Comparison of ENCODE assay signal across 11 cellular contexts in the genomic region with DNA sequence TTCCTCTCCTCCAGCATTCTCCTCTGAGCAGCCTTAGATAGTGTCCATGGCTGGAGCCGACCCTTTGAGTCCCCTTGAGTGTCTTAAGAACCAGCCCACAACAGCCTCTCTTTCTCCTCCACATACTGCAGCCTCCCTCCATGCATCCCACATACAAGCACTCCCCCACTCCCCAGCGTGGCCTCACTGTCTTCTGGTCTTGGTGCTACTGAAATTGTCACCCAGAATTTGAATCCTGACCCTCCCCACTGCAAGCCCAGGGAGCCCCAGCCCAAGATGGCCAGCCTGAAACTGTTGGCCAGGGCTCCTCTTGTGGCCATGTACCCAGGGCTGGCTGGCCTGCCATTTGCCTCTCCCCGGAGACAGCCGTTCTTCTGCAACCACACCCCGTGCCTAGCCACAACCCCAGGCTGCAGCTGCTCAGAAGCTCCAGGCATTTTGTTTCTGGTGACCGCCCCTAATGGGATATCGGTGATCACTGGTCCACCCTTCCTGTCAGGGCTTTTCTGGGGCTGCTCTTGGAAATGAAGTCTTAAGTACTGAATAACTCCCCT. TPM values are rescaled to one million over a fixed set of nuclear protein-coding genes. Genes with fewer than 3 reads are reported as not detected.
DNase-seq lines count a peak whose midpoint lies in the region; ATAC-seq and TF ChIP-seq lines count a peak whose summit lies in the region.
"Had no signal": no experiment of that assay in that cellular context is flagged by ENCODE, and none has a peak within 500 bp of the region (broad histone marks: within the 10 kb centered on the region; RNA-seq: fewer than 3 reads in every experiment).

No MANE protein-coding gene starts in this region.

- H3K27ac Mint-ChIP-seq in stimulated activated naive CD8-positive, alpha-beta T cell treated with anti-CD3 and anti-CD28 coated beads, Interleukin-15, Interleukin-2, amounts not matched to agents 100 ng/mL and 50 ng/mL, for 24 hours, result peak overlapping the region; percentile 61
- H3K27ac Mint-ChIP-seq in T-cell (peak overlapping the region; percentile 66 to 82), GM23338 (no peak overlapping the region)

- H3K4me1 Mint-ChIP-seq in stimulated activated naive CD8-positive, alpha-beta T cell treated with anti-CD3 and anti-CD28 coated beads, Interleukin-15, Interleukin-2, amounts not matched to agents 100 ng/mL and 50 ng/mL, for 24 hours (ENCODE audit: low read depth), result peaks cover 41% of the 10 kb centered on the region
- H3K4me1 Mint-ChIP-seq in T-cell (peaks cover 34 to 41% (median 34%) of the 10 kb centered on the region in 3 donors), GM23338 (peaks cover 8% of the 10 kb centered on the region; the same call in 2 of the 3 replicates)

- H3K9me3 Mint-ChIP-seq in stimulated activated naive CD8-positive, alpha-beta T cell treated with anti-CD3 and anti-CD28 coated beads, Interleukin-15, Interleukin-2, amounts not matched to agents 100 ng/mL and 50 ng/mL, for 24 hours, result no peaks in the 10 kb centered on the region
- H3K9me3 Mint-ChIP-seq in T-cell (no peaks in the 10 kb centered on the region), GM23338 (no peaks in the 10 kb centered on the region)

- no peaks in the 10 kb centered on the region; the same call in 1 of the 2 replicates for H4K20me1 ChIP-seq in GM23338 (replicated peaks; ENCODE audit: insufficient read depth)

- ATAC-seq in stimulated activated naive CD8-positive, alpha-beta T cell treated with anti-CD3 and anti-CD28 coated beads, Interleukin-15, Interleukin-2, amounts not matched to agents 100 U/mL and 50 U/mL, for 24 hours, result no peak
- ATAC-seq in T-cell (replicated peaks in 1 of 4) (no peak), left cardiac atrium (peak; percentile 43 to 44), HG02588 (IDR thresholded peaks at IDR 0.05; ENCODE audit: unreplicated experiment) (no peak), GM23338 (no peak)

- peaks cover 35% of the 10 kb centered on the region for H3K36me3 Mint-ChIP-seq in stimulated activated naive CD8-positive, alpha-beta T cell treated with anti-CD3 and anti-CD28 coated beads, Interleukin-15, Interleukin-2, amounts not matched to agents 100 ng/mL and 50 ng/mL, for 24 hours (ENCODE audit: low read depth)
- H3K36me3 Mint-ChIP-seq in T-cell, result peaks cover 54% of the 10 kb centered on the region
- peaks cover 54% of the 10 kb centered on the region for H3K36me3 Mint-ChIP-seq in GM23338 (ENCODE audit: low read depth)

- H3K9me2 ChIP-seq in GM23338 (ENCODE audit: insufficient read depth), result no peaks in the 10 kb centered on the region

- no peaks in the 10 kb centered on the region for H3K27me3 Mint-ChIP-seq in stimulated activated naive CD8-positive, alpha-beta T cell treated with anti-CD3 and anti-CD28 coated beads, Interleukin-15, Interleukin-2, amounts not matched to agents 100 ng/mL and 50 ng/mL, for 24 hours
- no peaks in the 10 kb centered on the region for H3K27me3 Mint-ChIP-seq in T-cell
- H3K27me3 Mint-ChIP-seq in GM23338 (ENCODE audit: insufficient read depth, low read depth, poor library complexity), result peaks cover 11% of the 10 kb centered on the region

- intact Hi-C loops in left cardiac atrium (cut with DNase I), result no loop called here
- intact Hi-C loops in vagina (cut with DNase I), result no loop called here

- CTCF ChIA-PET in T-cell (lab: Charles Lee), result no interaction called here

- TF ChIP-seq CTCF in vagina (IDR thresholded peaks at IDR 0.05) (no peak), GM23338 (conservative IDR thresholded peaks at IDR 0.05; ENCODE audit: low read depth in 2 of 2) (no peak)

- H3K27me3 ChIP-seq in vagina (no peaks in the 10 kb centered on the region), GM23338 (ENCODE audit: insufficient read depth) (no peaks in the 10 kb centered on the region)
- H3K27me3 ChIP-seq: breast epithelium had no signal

- H3K4me3 ChIP-seq in vagina (no peak overlapping the region), GM23338 (no peak overlapping the region)
- H3K4me3 ChIP-seq: breast epithelium had no signal

- TF ChIP-seq POLR2A in vagina (IDR thresholded peaks at IDR 0.05), result no peak

- H3K36me3 ChIP-seq in vagina (peaks cover 0 to 53% of the 10 kb centered on the region in 2 donors), GM23338 (ENCODE audit: insufficient read depth) (0 out of 2 replicates have a peak, but pooled peaks cover 3% of the 10 kb centered on the region)

- no peaks in the 10 kb centered on the region for H3K79me2 ChIP-seq in GM23338 (replicated peaks; ENCODE audit: insufficient read depth)

- H3K4me1 ChIP-seq in vagina (peaks cover 25% of the 10 kb centered on the region), GM23338 (ENCODE audit: insufficient read depth) (no peaks in the 10 kb centered on the region)
- H3K4me1 ChIP-seq: breast epithelium had no signal

- no peak overlapping the region for H3K4me3 Mint-ChIP-seq in stimulated activated naive CD8-positive, alpha-beta T cell treated with anti-CD3 and anti-CD28 coated beads, Interleukin-15, Interleukin-2, amounts not matched to agents 100 ng/mL and 50 ng/mL, for 24 hours
- H3K4me3 Mint-ChIP-seq in T-cell, result no peak overlapping the region
- H3K4me3 Mint-ChIP-seq in GM23338, result no peak overlapping the region

- POLR2A ChIA-PET in T-cell (lab: Charles Lee), result no interaction called here

- H3K27ac ChIP-seq in vagina, result peak overlapping the region; percentile 50
- H3K27ac ChIP-seq in GM23338 (ENCODE audit: low read depth), result no peak overlapping the region

- H3F3A ChIP-seq in GM23338 (replicated peaks; ENCODE audit: low read depth), result no peaks in the 10 kb centered on the region

- DNase-seq in stimulated activated naive CD8-positive, alpha-beta T cell treated with anti-CD3 and anti-CD28 coated beads, Interleukin-15, Interleukin-2, amounts not matched to agents 100 U/mL and 50 U/mL, for 24 hours, result no peak
- DNase-seq in T-cell (no peak), left cardiac atrium (peak; percentile 50), vagina (ENCODE audit: extremely low spot score in 2 of 2) (no peak), GM23338 (ENCODE audit: low spot score) (no peak), Ammon's horn (ENCODE audit: low spot score) (no peak)
- DNase-seq: foreskin melanocyte, SHP77 had no signal

- H3K4me2 ChIP-seq in GM23338, result no peak overlapping the region

- no peaks in the 10 kb centered on the region for H3K9me3 ChIP-seq in vagina
- H3K9me3 ChIP-seq: breast epithelium had no signal

- no peak overlapping the region for H2AFZ ChIP-seq in GM23338

TF ChIP-seq in GM23338, 12 proteins besides CTCF, POLR2A, EP300 and RAD21 (continues in another document):
- TF ChIP-seq ZNF114 (CRISPR knock-in tag; IDR thresholded peaks at IDR 0.05) (no peak), NANOG (IDR thresholded peaks at IDR 0.05; ENCODE audit: borderline replicate concordance) (no peak)

RNA-seq across cellular contexts. Expression of gene SH2D4B, which starts 18.8 kb away (rescaled TPM):
- total RNA-seq in T-cell, result under 1 TPM; 0.12 to 0.26 (median 0.23) TPM
- under 1 TPM in 1 of 2 donors, not detected in 1; 0.05 TPM for total RNA-seq in left cardiac atrium
- not detected for total RNA-seq in vagina
- not detected in 2 replicates for total RNA-seq in GM23338 (2014; rRNA removed; shearing (Covaris generic))
- polyA plus RNA-seq in GM23338 (2016; fragmentation: Nextera tagmentation; extraction: Ambion mirVana), result 0.08 TPM in 1 of 2 replicates, not detected in the other

Comparison
In these comparisons a context has a peak if more than half of its experiments do, and no peak if none do; other contexts are left out.
1. ATAC-seq: peak in left cardiac atrium (2 of 2); none in stimulated activated naive CD8-positive, alpha-beta T cell treated with anti-CD3 and anti-CD28 coated beads, Interleukin-15, Interleukin-2, amounts not matched to agents 100 U/mL and 50 U/mL, for 24 hours (single experiment), T-cell (0 of 4), HG02588 (single experiment) and GM23338 (single experiment).